ENCODE assay signal across 19 cellular contexts in the genomic region with DNA sequence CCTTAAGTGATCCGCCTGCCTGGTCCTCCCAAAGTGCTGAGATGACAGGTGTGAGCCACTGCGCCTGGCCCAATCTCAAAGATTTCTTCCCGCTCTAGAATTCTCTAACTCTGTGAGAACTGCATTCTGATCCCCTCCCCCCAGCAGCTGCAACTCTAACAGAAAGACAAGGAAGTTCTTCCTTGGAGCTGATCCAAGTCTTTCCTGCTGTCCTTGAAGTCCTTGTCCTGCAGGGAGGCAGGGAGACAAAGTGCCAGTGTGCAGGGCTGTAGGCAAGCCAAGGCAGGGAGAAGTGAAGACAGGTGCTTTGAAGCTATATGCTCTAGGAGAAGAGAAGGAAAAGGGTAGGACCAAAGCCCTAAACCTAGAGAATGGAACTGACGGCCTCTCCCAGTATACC. TPM values are rescaled to one million over a fixed set of nuclear protein-coding genes. Genes with fewer than 3 reads are reported as not detected.
DNase-seq lines count a peak whose midpoint lies in the region; ATAC-seq and TF ChIP-seq lines count a peak whose summit lies in the region.
"Had no signal": no experiment of that assay in that cellular context is flagged by ENCODE, and none has a peak within 500 bp of the region (broad histone marks: within the 10 kb centered on the region; RNA-seq: fewer than 3 reads in every experiment).

No MANE protein-coding gene starts in this region.

- POLR2A ChIA-PET in HCT116 (lab: Charles Lee) = interaction anchor here (1.1 to 1.7 kb wide), 2 partner anchors 9 to 76 kb away, joined by 3 to 9 read pairs; a partner anchor contains a TSS

- no peaks in the 10 kb centered on the region for H3K9me3 ChIP-seq in HCT116 (ENCODE audit: control insufficient read depth in 1 of 2, insufficient read depth in 1 of 2, low read depth in 1 of 2, low read length in 2 of 2)
- H3K9me3 ChIP-seq in SJCRH30 (replicated peaks) = no peaks in the 10 kb centered on the region
- H3K9me3 ChIP-seq: sigmoid colon had no signal

- H3K4me3 ChIP-seq in HCT116 (replicated peaks in 1 of 2; ENCODE audit: low read depth in 1 of 2, low read length in 2 of 2) (no peak overlapping the region), SJCRH30 (no peak overlapping the region)
- H3K4me3 ChIP-seq: hepatocyte, sigmoid colon had no signal

- TF ChIP-seq POLR2A in HCT116 (IDR thresholded peaks at IDR 0.05; ENCODE audit: borderline replicate concordance, extremely low read depth, insufficient read depth, insufficient read length) = no peak

- TF ChIP-seq CTCF in 22Rv1 (IDR thresholded peaks at IDR 0.05) (no peak), HCT116 (IDR thresholded peaks at IDR 0.05 in 2 of 3, conservative IDR thresholded peaks at IDR 0.05 in 1 of 3; ENCODE audit: borderline replicate concordance in 1 of 3, insufficient read depth in 1 of 3, low read depth in 2 of 3, low read length in 2 of 3) (no peak)

- H2AFZ ChIP-seq in HCT116 (ENCODE audit: low read depth, low read length, poor library complexity, severe bottlenecking) = no peak overlapping the region
- H2AFZ ChIP-seq: hepatocyte had no signal

- H3K4me1 ChIP-seq in HCT116 (ENCODE audit: control insufficient read depth in 1 of 2, insufficient read depth in 2 of 2, low read length in 2 of 2) (peaks cover 24 to 33% of the 10 kb centered on the region in 2 experiments), SJCRH30 (peaks cover 6% of the 10 kb centered on the region; the same call in 1 of the 2 replicates)
- H3K4me1 ChIP-seq: sigmoid colon had no signal

- BruUV-seq in HCT116 (replicated peaks; lab: Mats Ljungman, UMichigan) = no TSS peak

- H3K27ac ChIP-seq in 22Rv1 (peak overlapping the region; percentile 96), HCT116 (ENCODE audit: low read depth, low read length) (no peak overlapping the region), SJCRH30 (no peak overlapping the region)
- H3K27ac ChIP-seq: hepatocyte, sigmoid colon had no signal

- intact Hi-C loops in HCT116 (cut with micrococcal nuclease) = no loop called here

- H3K27me3 ChIP-seq in HCT116 (ENCODE audit: insufficient read depth, low read length) = no peaks in the 10 kb centered on the region
- H3K27me3 ChIP-seq in SJCRH30 = no peaks in the 10 kb centered on the region
- H3K27me3 ChIP-seq: hepatocyte had no signal

- CTCF ChIA-PET in HCT116 (lab: Charles Lee) = interaction anchor here (0.7 kb wide), 1 partner anchor 8 kb away, joined by 3 read pairs; no protein-coding TSS in a partner anchor

- H3K79me2 ChIP-seq in HCT116 (ENCODE audit: insufficient read depth, low read length) = no peaks in the 10 kb centered on the region
- H3K79me2 ChIP-seq: hepatocyte had no signal

- DNase-seq in HCT116 (ENCODE audit: low read depth, low spot score) = no peak
- DNase-seq in SJCRH30 = peak; percentile 84 to 92
- peak; percentile 37 for DNase-seq in medulla oblongata (ENCODE audit: extremely low spot score)
- no peak for DNase-seq in KG1 (lab: John Stamatoyannopoulos, UW)
- DNase-seq in dedifferentiated amniotic fluid mesenchymal stem cell (ENCODE audit: extremely low spot score) = no peak
- DNase-seq: activated naive CD8-positive, alpha-beta T cell treated with anti-CD3 and anti-CD28 coated beads, Interleukin-2, amount 50 U/mL, for 24 hours; central memory CD4-positive, alpha-beta T cell; effector memory CD8-positive, alpha-beta T cell; H9; NCI-H1048; SHP77; sigmoid colon; stimulated activated CD4-positive, alpha-beta T cell treated with anti-CD3 and anti-CD28 coated beads, Interleukin-2, amount 100 ng/mL, for 24 hours; T-helper 2 cell had no signal

- peak overlapping the region; percentile 43 for H3K4me2 ChIP-seq in HCT116 (ENCODE audit: low read length)
- H3K4me2 ChIP-seq: hepatocyte had no signal

- RAD21 ChIA-PET in HCT116 (lab: Charles Lee; ENCODE audit: low non-redundant PET in 1 of 2, low total read pairs in 2 of 2, uncharacterized antibody in 2 of 2, unreplicated experiment in 2 of 2) = interaction anchor here in 1 of 2 experiments (1.1 kb wide), 1 partner anchor 61 kb away, joined by 3 read pairs; no protein-coding TSS in a partner anchor

- H3K9ac ChIP-seq in HCT116 (ENCODE audit: low read length) = no peak overlapping the region

- no peaks in the 10 kb centered on the region for H3K36me3 ChIP-seq in HCT116 (ENCODE audit: control insufficient read depth in 1 of 2, insufficient read depth in 2 of 2, low read length in 2 of 2)
- H3K36me3 ChIP-seq in SJCRH30 = no peaks in the 10 kb centered on the region
- H3K36me3 ChIP-seq: sigmoid colon had no signal

- no peaks in the 10 kb centered on the region for H4K20me1 ChIP-seq in HCT116 (ENCODE audit: insufficient read depth)

- no peak for ATAC-seq in HCT116
- no peak for ATAC-seq in GM18498 (IDR thresholded peaks at IDR 0.05; ENCODE audit: unreplicated experiment)
- no peak for ATAC-seq in GM18907 (IDR thresholded peaks at IDR 0.05; ENCODE audit: unreplicated experiment)
- ATAC-seq: activated naive CD8-positive, alpha-beta T cell treated with anti-CD3 and anti-CD28 coated beads, Interleukin-2, amount 50 U/mL, for 24 hours; effector memory CD8-positive, alpha-beta T cell had no signal

- no peak for TF ChIP-seq RAD21 in HCT116 (IDR thresholded peaks at IDR 0.05; ENCODE audit: low read depth)

- no peaks in the 10 kb centered on the region for H3K9me2 ChIP-seq in HCT116 (ENCODE audit: insufficient read depth)

TF ChIP-seq in HCT116, 20 proteins besides CTCF, POLR2A, EP300 and RAD21:
- TF ChIP-seq, protein P1, sequence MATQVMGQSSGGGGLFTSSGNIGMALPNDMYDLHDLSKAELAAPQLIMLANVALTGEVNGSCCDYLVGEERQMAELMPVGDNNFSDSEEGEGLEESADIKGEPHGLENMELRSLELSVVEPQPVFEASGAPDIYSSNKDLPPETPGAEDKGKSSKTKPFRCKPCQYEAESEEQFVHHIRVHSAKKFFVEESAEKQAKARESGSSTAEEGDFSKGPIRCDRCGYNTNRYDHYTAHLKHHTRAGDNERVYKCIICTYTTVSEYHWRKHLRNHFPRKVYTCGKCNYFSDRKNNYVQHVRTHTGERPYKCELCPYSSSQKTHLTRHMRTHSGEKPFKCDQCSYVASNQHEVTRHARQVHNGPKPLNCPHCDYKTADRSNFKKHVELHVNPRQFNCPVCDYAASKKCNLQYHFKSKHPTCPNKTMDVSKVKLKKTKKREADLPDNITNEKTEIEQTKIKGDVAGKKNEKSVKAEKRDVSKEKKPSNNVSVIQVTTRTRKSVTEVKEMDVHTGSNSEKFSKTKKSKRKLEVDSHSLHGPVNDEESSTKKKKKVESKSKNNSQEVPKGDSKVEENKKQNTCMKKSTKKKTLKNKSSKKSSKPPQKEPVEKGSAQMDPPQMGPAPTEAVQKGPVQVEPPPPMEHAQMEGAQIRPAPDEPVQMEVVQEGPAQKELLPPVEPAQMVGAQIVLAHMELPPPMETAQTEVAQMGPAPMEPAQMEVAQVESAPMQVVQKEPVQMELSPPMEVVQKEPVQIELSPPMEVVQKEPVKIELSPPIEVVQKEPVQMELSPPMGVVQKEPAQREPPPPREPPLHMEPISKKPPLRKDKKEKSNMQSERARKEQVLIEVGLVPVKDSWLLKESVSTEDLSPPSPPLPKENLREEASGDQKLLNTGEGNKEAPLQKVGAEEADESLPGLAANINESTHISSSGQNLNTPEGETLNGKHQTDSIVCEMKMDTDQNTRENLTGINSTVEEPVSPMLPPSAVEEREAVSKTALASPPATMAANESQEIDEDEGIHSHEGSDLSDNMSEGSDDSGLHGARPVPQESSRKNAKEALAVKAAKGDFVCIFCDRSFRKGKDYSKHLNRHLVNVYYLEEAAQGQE (IDR thresholded peaks at IDR 0.05; ENCODE audit: low read depth) = no peak
- no peak for TF ChIP-seq ELF1 (IDR thresholded peaks at IDR 0.05; ENCODE audit: borderline replicate concordance, low read depth)
- no peak for TF ChIP-seq EZH2 (IDR thresholded peaks at IDR 0.05)
- TF ChIP-seq SIN3A (IDR thresholded peaks at IDR 0.05; ENCODE audit: low read depth) = no peak
- no peak for TF ChIP-seq TCF7L2 (IDR thresholded peaks at IDR 0.05; ENCODE audit: borderline replicate concordance, extremely low read depth, insufficient read depth, insufficient read length)
- TF ChIP-seq SP1 (IDR thresholded peaks at IDR 0.05; ENCODE audit: low read depth) = no peak; the same call in 1 of the 2 replicates
- no peak for TF ChIP-seq YY1 (IDR thresholded peaks at IDR 0.05; ENCODE audit: extremely low read depth, insufficient replicate concordance, low read depth, low read length)
- TF ChIP-seq POLR2AphosphoS5 (IDR thresholded peaks at IDR 0.05; ENCODE audit: low read depth, low read length) = no peak

RNA-seq across cellular contexts. Expression of a gene that starts 9.5 kb away (rescaled TPM):
- 89.8 TPM for total RNA-seq in HCT116 (2021; ENCODE audit: unreplicated experiment)
- polyA plus RNA-seq in HCT116 (2012) = 61.4 and 61.5 TPM in 2 replicates
- 25.1 and 34.1 TPM in 2 replicates for total RNA-seq in SJCRH30 (2014; rRNA removed; shearing (Covaris generic))

RNA-seq across cellular contexts. Expression of a gene that starts 19.3 kb away (rescaled TPM):
- total RNA-seq in HCT116 (2021; ENCODE audit: unreplicated experiment) = not detected
- 0.61 TPM in 1 of 2 replicates, not detected in the other for polyA plus RNA-seq in HCT116 (2012)
- total RNA-seq in SJCRH30 (2014; rRNA removed; shearing (Covaris generic)) = not detected in 2 replicates
- total RNA-seq: H9, sigmoid colon had no signal
- polyA plus RNA-seq: keratinocyte had no signal

RNA-seq across cellular contexts. Expression of a gene that starts 38.9 kb away (rescaled TPM):
- total RNA-seq in HCT116 (2021; ENCODE audit: unreplicated experiment) = 160 TPM
- 184 and 199 TPM in 2 replicates for polyA plus RNA-seq in HCT116 (2012)
- 11.9 and 12.4 TPM in 2 replicates for total RNA-seq in SJCRH30 (2014; rRNA removed; shearing (Covaris generic))

RNA-seq across cellular contexts. Expression of a gene that starts 40.3 kb away (rescaled TPM):
- 48.4 TPM for total RNA-seq in HCT116 (2021; ENCODE audit: unreplicated experiment)
- polyA plus RNA-seq in HCT116 (2012) = 72.9 and 82.7 TPM in 2 replicates
- 6.1 and 6.3 TPM in 2 replicates for total RNA-seq in SJCRH30 (2014; rRNA removed; shearing (Covaris generic))

RNA-seq across cellular contexts. Expression of a gene that starts 59.4 kb away (rescaled TPM):
- total RNA-seq in HCT116 (2021; ENCODE audit: unreplicated experiment) = 42.7 TPM
- 43.9 and 52.6 TPM in 2 replicates for polyA plus RNA-seq in HCT116 (2012)
- 43.3 and 48.3 TPM in 2 replicates for total RNA-seq in SJCRH30 (2014; rRNA removed; shearing (Covaris generic))

Comparison
In these comparisons a context has a peak if more than half of its experiments do, and no peak if none do; other contexts are left out.
1. DNase-seq: peak in SJCRH30 (2 of 2) and medulla oblongata (single experiment); none in HCT116 (single experiment), KG1 (single experiment) and dedifferentiated amniotic fluid mesenchymal stem cell (single experiment).
2. RNA of a gene that starts 38.9 kb away (total RNA-seq): 160 TPM in HCT116 (single experiment); 11.9 to 12.4 TPM in SJCRH30; every median in the first group is over 10 times any median in the second.